Comparison of ENCODE assay signal across 8 cellular contexts in genomic region chr1:170010443-170010842, GRCh38.
DNase-seq lines count a peak whose midpoint lies in the region; ATAC-seq, FAIRE-seq and TF ChIP-seq lines count a peak whose summit lies in the region.

No MANE protein-coding gene starts in this region.

- no peak overlapping the region for H3K4me3 Mint-ChIP-seq in activated CD4-positive, alpha-beta T cell treated with anti-CD3 and anti-CD28 coated beads, Interleukin-2, amount 10 ng/mL, durations not matched to agents 24 days and 14 days
- no peak overlapping the region for H3K4me3 Mint-ChIP-seq in chondrocyte (ENCODE audit: unreplicated experiment)

- H3K27ac Mint-ChIP-seq in activated CD4-positive, alpha-beta T cell treated with anti-CD3 and anti-CD28 coated beads, Interleukin-2, amount 10 ng/mL, durations not matched to agents 24 days and 14 days, result no peak overlapping the region
- no peak overlapping the region for H3K27ac Mint-ChIP-seq in chondrocyte (ENCODE audit: unreplicated experiment)

- WGBS in ovary, 3 donors, result 30 to 37% (median 32%) methylated on average over 1 of the region's 1 CpG
- WGBS in esophagus squamous epithelium, 2 donors, result 35 to 47% methylated on average over 1 of the region's 1 CpG

- no peaks in the 10 kb centered on the region for H3K27me3 Mint-ChIP-seq in activated CD4-positive, alpha-beta T cell treated with anti-CD3 and anti-CD28 coated beads, Interleukin-2, amount 10 ng/mL, durations not matched to agents 24 days and 14 days
- no peaks in the 10 kb centered on the region for H3K27me3 Mint-ChIP-seq in chondrocyte (ENCODE audit: low read depth)

- FAIRE-seq in GM12891 (lab: Jason Lieb, UNC), result no peak

- TF ChIP-seq EP300 in ovary (IDR thresholded peaks at IDR 0.05), result no peak

- H3K9me3 Mint-ChIP-seq in activated CD4-positive, alpha-beta T cell treated with anti-CD3 and anti-CD28 coated beads, Interleukin-2, amount 10 ng/mL, durations not matched to agents 24 days and 14 days, result peaks cover 11% of the 10 kb centered on the region
- H3K9me3 Mint-ChIP-seq in chondrocyte (ENCODE audit: low read depth), result peaks cover 12% of the 10 kb centered on the region

- peak; percentile 65 for DNase-seq in activated CD4-positive, alpha-beta T cell treated with anti-CD3 and anti-CD28 coated beads, Interleukin-2, amount 10 ng/mL, durations not matched to agents 24 days and 14 days
- no peak for DNase-seq in activated CD4-positive, alpha-beta T cell treated with anti-CD3 and anti-CD28 coated beads for 1 hour
- DNase-seq in NCI-H1694 treated with DMSO at 0.1 percent for 48 hours (lab: John Stamatoyannopoulos, UW), result peak; percentile 9
- no peak for DNase-seq in chondrocyte (ENCODE audit: low spot score)
- peak in 4 of 5 donors; percentile 8 to 42 (median 26) for DNase-seq in ovary
- no peak for DNase-seq in esophagus squamous epithelium (lab: John Stamatoyannopoulos, UW)
- no peak for DNase-seq in GM12891 (ENCODE audit: insufficient read length, low spot score)

- TF ChIP-seq CTCF in chondrocyte (IDR thresholded peaks at IDR 0.05), result peak; percentile 90
- TF ChIP-seq CTCF in ovary (IDR thresholded peaks at IDR 0.05), result peak in 1 of 3 donors; percentile 49
- peak in 3 of 6 experiments; percentile 30 to 53 (median 32) for TF ChIP-seq CTCF in esophagus squamous epithelium (IDR thresholded peaks at IDR 0.05)

- no peaks in the 10 kb centered on the region for H3K4me1 Mint-ChIP-seq in activated CD4-positive, alpha-beta T cell treated with anti-CD3 and anti-CD28 coated beads, Interleukin-2, amount 10 ng/mL, durations not matched to agents 24 days and 14 days
- peaks cover 3% of the 10 kb centered on the region for H3K4me1 Mint-ChIP-seq in chondrocyte (ENCODE audit: low read depth)

- peaks cover 12% of the 10 kb centered on the region for H3K36me3 Mint-ChIP-seq in activated CD4-positive, alpha-beta T cell treated with anti-CD3 and anti-CD28 coated beads, Interleukin-2, amount 10 ng/mL, durations not matched to agents 24 days and 14 days (ENCODE audit: low read depth)
- peaks cover 15% of the 10 kb centered on the region for H3K36me3 Mint-ChIP-seq in chondrocyte (ENCODE audit: low read depth)

- H3K9me3 ChIP-seq in ovary, result no peaks in the 10 kb centered on the region
- H3K9me3 ChIP-seq in esophagus squamous epithelium, result no peaks in the 10 kb centered on the region

- H3K36me3 ChIP-seq in ovary, result no peaks in the 10 kb centered on the region
- H3K36me3 ChIP-seq in esophagus squamous epithelium, result peaks cover 0 to 19% (median 0%) of the 10 kb centered on the region in 3 donors

- H3K4me3 ChIP-seq in ovary (no peak overlapping the region), esophagus squamous epithelium (no peak overlapping the region)

- H3K27ac ChIP-seq in ovary, result no peak overlapping the region
- H3K27ac ChIP-seq in esophagus squamous epithelium, result no peak overlapping the region

- TF ChIP-seq POLR2A in ovary (IDR thresholded peaks at IDR 0.05), result no peak
- no peak for TF ChIP-seq POLR2A in esophagus squamous epithelium (IDR thresholded peaks at IDR 0.05)
- no peak for TF ChIP-seq POLR2A in GM12891 (IDR thresholded peaks at IDR 0.05; ENCODE audit: low read depth, low read length)

- H3K27me3 ChIP-seq in ovary, result no peaks in the 10 kb centered on the region
- no peaks in the 10 kb centered on the region for H3K27me3 ChIP-seq in esophagus squamous epithelium

- H3K4me1 ChIP-seq in ovary (ENCODE audit: insufficient read depth), result no peaks in the 10 kb centered on the region
- H3K4me1 ChIP-seq in esophagus squamous epithelium, result no peaks in the 10 kb centered on the region

- intact Hi-C loops in activated CD4-positive, alpha-beta T cell treated with anti-CD3 and anti-CD28 coated beads, Interleukin-2, amount 10 ng/mL, durations not matched to agents 24 days and 14 days (cut with micrococcal nuclease), result no loop called here
- intact Hi-C loops in ovary (cut with DNase I) (loop anchor here in 1 of 4 donors (5.0 kb wide), 1 partner anchor 872 kb away; no protein-coding TSS in a partner anchor), esophagus squamous epithelium (cut with DNase I) (no loop called here)

- no peak for ATAC-seq in GM21381 (IDR thresholded peaks at IDR 0.05; ENCODE audit: unreplicated experiment)

TF ChIP-seq in GM12891, 5 proteins besides CTCF, POLR2A, EP300 and RAD21:
- TF ChIP-seq TAF1 (IDR thresholded peaks at IDR 0.05; ENCODE audit: low read depth, low read length), result no peak
- no peak for TF ChIP-seq POLR2AphosphoS5 (IDR thresholded peaks at IDR 0.05; ENCODE audit: low read depth, low read length)
- TF ChIP-seq PAX5 (IDR thresholded peaks at IDR 0.05; ENCODE audit: insufficient read depth, low read length, severe bottlenecking), result no peak
- TF ChIP-seq POU2F2 (IDR thresholded peaks at IDR 0.05; ENCODE audit: low read depth, low read length), result no peak
- TF ChIP-seq SPI1 (IDR thresholded peaks at IDR 0.05; ENCODE audit: low read depth, low read length), result no peak
TF ChIP-seq in GM12891: peak in this region for 0.

Comparison
In these comparisons a context has a peak if more than half of its experiments do, and no peak if none do; other contexts are left out.
1. DNase-seq: peak in activated CD4-positive, alpha-beta T cell treated with anti-CD3 and anti-CD28 coated beads, Interleukin-2, amount 10 ng/mL, durations not matched to agents 24 days and 14 days (single experiment), NCI-H1694 treated with DMSO at 0.1 percent for 48 hours (single experiment) and ovary (4 of 5); none in activated CD4-positive, alpha-beta T cell treated with anti-CD3 and anti-CD28 coated beads for 1 hour (single experiment), chondrocyte (single experiment), esophagus squamous epithelium (single experiment) and GM12891 (single experiment).